ENCODE assay signal across 15 cellular contexts in the genomic region with DNA sequence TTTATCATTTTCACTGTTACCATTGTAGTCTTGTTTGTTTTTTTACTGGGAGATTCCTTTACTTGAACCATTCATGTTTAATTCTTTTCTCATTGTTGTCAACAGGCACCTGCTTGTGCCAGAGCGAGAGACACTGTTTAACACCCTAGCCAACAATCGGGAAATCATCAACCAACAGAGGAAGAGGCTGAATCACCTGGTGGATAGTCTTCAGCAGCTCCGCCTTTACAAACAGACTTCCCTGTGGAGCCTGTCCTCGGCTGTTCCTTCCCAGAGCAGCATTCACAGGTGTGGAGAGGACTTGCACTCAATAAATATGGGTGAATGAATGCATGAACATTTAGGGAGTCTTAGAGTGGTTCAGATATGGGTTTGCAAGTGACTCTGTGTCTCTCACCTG. TPM values are rescaled to one million over a fixed set of nuclear protein-coding genes. Genes with fewer than 3 reads are reported as not detected.
DNase-seq lines count a peak whose midpoint lies in the region; ATAC-seq and TF ChIP-seq lines count a peak whose summit lies in the region.
"Had no signal": no experiment of that assay in that cellular context is flagged by ENCODE, and none has a peak within 500 bp of the region (broad histone marks: within the 10 kb centered on the region; RNA-seq: fewer than 3 reads in every experiment).

No MANE protein-coding gene starts in this region.

- no peak for DNase-seq in activated naive CD4-positive, alpha-beta T cell treated with anti-CD3 and anti-CD28 coated beads for 36 hours
- DNase-seq in activated naive CD4-positive, alpha-beta T cell treated with Interleukin-2 at 50 U/mL for 16 hours: no peak
- DNase-seq in endodermal cell (peak; percentile 67), heart right ventricle (no peak), mammary epithelial cell (no peak)
- no peak for DNase-seq in stimulated activated effector memory CD8-positive, alpha-beta T cell treated with anti-CD3 and anti-CD28 coated beads, Interleukin-12 subunit alpha, Interleukin-12 subunit beta, amount 100 ng/mL, for 72 hours (ENCODE audit: low spot score in 2 of 2)
- DNase-seq: CD8-positive, alpha-beta T cell; COR-L47; DMS153; GF-D8; GOT3; H9 had no signal

- no peaks in the 10 kb centered on the region for H3K27me3 Mint-ChIP-seq in activated naive CD4-positive, alpha-beta T cell treated with anti-CD3 and anti-CD28 coated beads for 36 hours (ENCODE audit: low read depth)
- H3K27me3 Mint-ChIP-seq in activated T-helper 17 cell treated with anti-CD3 and anti-CD28 coated beads, Interleukin-2, amount 50 U/mL, for 72 hours: no peaks in the 10 kb centered on the region
- no peaks in the 10 kb centered on the region for H3K27me3 Mint-ChIP-seq in endodermal cell (ENCODE audit: insufficient read depth)

- 80% methylated on average over 3 to 4 of the region's 4 CpGs for WGBS in endodermal cell (ENCODE audit: insufficient coverage in 1 of 2, insufficient read length in 1 of 2), 2 experiments
- WGBS in heart right ventricle, 2 donors: 92 to 97% methylated on average over 4 of the region's 4 CpGs
- 100% methylated on average over 4 of the region's 4 CpGs for WGBS in mammary epithelial cell (ENCODE audit: low coverage, missing lambda C conversion rate)

- no peak overlapping the region for H3K4me2 ChIP-seq in mammary epithelial cell (ENCODE audit: insufficient read depth, low read depth, low read length)
- H3K4me2 ChIP-seq: A549 had no signal

- peak overlapping the region; percentile 55 for H3K27ac Mint-ChIP-seq in activated naive CD4-positive, alpha-beta T cell treated with anti-CD3 and anti-CD28 coated beads for 36 hours
- H3K27ac Mint-ChIP-seq in activated T-helper 17 cell treated with anti-CD3 and anti-CD28 coated beads, Interleukin-2, amount 50 U/mL, for 72 hours: peak overlapping the region; percentile 11
- H3K27ac Mint-ChIP-seq in endodermal cell: peak overlapping the region; percentile 83
- H3K27ac Mint-ChIP-seq in stimulated activated effector memory CD8-positive, alpha-beta T cell treated with anti-CD3 and anti-CD28 coated beads, Interleukin-12 subunit alpha, Interleukin-12 subunit beta, amount 100 ng/mL, for 72 hours: peak overlapping the region; percentile 48
- H3K27ac Mint-ChIP-seq: CD8-positive, alpha-beta T cell; H9 had no signal

- no peak overlapping the region for H3K4me3 ChIP-seq in endodermal cell (ENCODE audit: low read length)
- no peak overlapping the region for H3K4me3 ChIP-seq in heart right ventricle
- no peak overlapping the region for H3K4me3 ChIP-seq in mammary epithelial cell (replicated peaks in 1 of 3; ENCODE audit: insufficient read depth in 1 of 3, low read depth in 2 of 3, low read length in 3 of 3)
- H3K4me3 ChIP-seq: A549 had no signal

- no peaks in the 10 kb centered on the region for H4K20me1 ChIP-seq in mammary epithelial cell (ENCODE audit: insufficient read depth, low read length)

- dilution Hi-C loops in mammary epithelial cell (cut with HindIII; ENCODE audit: low sequenced_read_pairs): no loop called here

- no TSS peak for BruUV-seq in mammary epithelial cell (replicated peaks; lab: Mats Ljungman, UMichigan)

- no peaks in the 10 kb centered on the region for H3K4me1 ChIP-seq in endodermal cell (ENCODE audit: control insufficient read depth, insufficient read depth, low read length)
- H3K4me1 ChIP-seq in heart right ventricle: peaks cover 0 to 12% (median 0%) of the 10 kb centered on the region in 9 donors
- H3K4me1 ChIP-seq in mammary epithelial cell (ENCODE audit: insufficient read depth, low read length): no peaks in the 10 kb centered on the region
- H3K4me1 ChIP-seq: A549 had no signal

- H3K4me3 Mint-ChIP-seq in activated naive CD4-positive, alpha-beta T cell treated with anti-CD3 and anti-CD28 coated beads for 36 hours: no peak overlapping the region
- H3K4me3 Mint-ChIP-seq in activated T-helper 17 cell treated with anti-CD3 and anti-CD28 coated beads, Interleukin-2, amount 50 U/mL, for 72 hours: no peak overlapping the region
- peak overlapping the region; percentile 0 for H3K4me3 Mint-ChIP-seq in endodermal cell
- no peak overlapping the region for H3K4me3 Mint-ChIP-seq in stimulated activated effector memory CD8-positive, alpha-beta T cell treated with anti-CD3 and anti-CD28 coated beads, Interleukin-12 subunit alpha, Interleukin-12 subunit beta, amount 100 ng/mL, for 72 hours
- H3K4me3 Mint-ChIP-seq: CD14-positive monocyte; CD8-positive, alpha-beta T cell; H9 had no signal

- no peaks in the 10 kb centered on the region for H3K79me2 ChIP-seq in mammary epithelial cell (ENCODE audit: insufficient read depth, low read length)

- ATAC-seq in activated T-helper 17 cell treated with anti-CD3 and anti-CD28 coated beads, Interleukin-2, amount 50 U/mL, for 72 hours (replicated peaks): no peak
- no peak for ATAC-seq in stimulated activated effector memory CD8-positive, alpha-beta T cell treated with anti-CD3 and anti-CD28 coated beads, Interleukin-12 subunit alpha, Interleukin-12 subunit beta, amount 100 ng/mL, for 72 hours
- no peak for ATAC-seq in heart right ventricle
- ATAC-seq: A549; CD8-positive, alpha-beta T cell had no signal

- H3K9ac ChIP-seq in endodermal cell (ENCODE audit: extremely low read depth, low read length, poor library complexity, severe bottlenecking) (no peak overlapping the region), mammary epithelial cell (ENCODE audit: insufficient read depth, low read length) (no peak overlapping the region)

- no peaks in the 10 kb centered on the region for H3K9me3 ChIP-seq in endodermal cell (ENCODE audit: control insufficient read depth, low read length)
- no peaks in the 10 kb centered on the region for H3K9me3 ChIP-seq in heart right ventricle
- H3K9me3 ChIP-seq in mammary epithelial cell (replicated peaks; ENCODE audit: insufficient read depth, low read length): no peaks in the 10 kb centered on the region
- H3K9me3 ChIP-seq: A549 had no signal

- in situ Hi-C loops in mammary epithelial cell (cut with MboI; ENCODE audit: low sequenced_read_pairs in 2 of 2): no loop called here

- H3K27me3 ChIP-seq in endodermal cell (ENCODE audit: control insufficient read depth, insufficient read depth, low read length, poor library complexity, severe bottlenecking) (no peaks in the 10 kb centered on the region), heart right ventricle (no peaks in the 10 kb centered on the region), mammary epithelial cell (ENCODE audit: insufficient read depth, low read length) (no peaks in the 10 kb centered on the region)

- H3K36me3 ChIP-seq in endodermal cell (ENCODE audit: control insufficient read depth, insufficient read depth, low read length): peaks cover 69% of the 10 kb centered on the region
- peaks cover 0 to 98% (median 48%) of the 10 kb centered on the region in 9 donors for H3K36me3 ChIP-seq in heart right ventricle
- H3K36me3 ChIP-seq in mammary epithelial cell (ENCODE audit: insufficient read depth, low read length): peaks cover 25% of the 10 kb centered on the region

- intact Hi-C loops in activated naive CD4-positive, alpha-beta T cell treated with anti-CD3 and anti-CD28 coated beads for 36 hours (cut with micrococcal nuclease): no loop called here
- intact Hi-C loops in heart right ventricle (cut with DNase I): no loop called here
- intact Hi-C loops in mammary epithelial cell (cut with micrococcal nuclease): no loop called here

- CTCF ChIA-PET in activated naive CD4-positive, alpha-beta T cell treated with anti-CD3 and anti-CD28 coated beads for 36 hours (lab: Charles Lee): no interaction called here
- CTCF ChIA-PET in mammary epithelial cell (lab: Charles Lee; ENCODE audit: low non-redundant PET): no interaction called here

- no peak overlapping the region for H3K27ac ChIP-seq in endodermal cell (ENCODE audit: low read depth, low read length)
- no peak overlapping the region for H3K27ac ChIP-seq in heart right ventricle
- no peak overlapping the region for H3K27ac ChIP-seq in mammary epithelial cell (ENCODE audit: insufficient read depth, low read depth, low read length)
- H3K27ac ChIP-seq: A549 had no signal

- no peaks in the 10 kb centered on the region for H3K4me1 Mint-ChIP-seq in activated naive CD4-positive, alpha-beta T cell treated with anti-CD3 and anti-CD28 coated beads for 36 hours (ENCODE audit: low read depth)
- H3K4me1 Mint-ChIP-seq in activated T-helper 17 cell treated with anti-CD3 and anti-CD28 coated beads, Interleukin-2, amount 50 U/mL, for 72 hours: no peaks in the 10 kb centered on the region
- H3K4me1 Mint-ChIP-seq in endodermal cell: peaks cover 18% of the 10 kb centered on the region
- H3K4me1 Mint-ChIP-seq in stimulated activated effector memory CD8-positive, alpha-beta T cell treated with anti-CD3 and anti-CD28 coated beads, Interleukin-12 subunit alpha, Interleukin-12 subunit beta, amount 100 ng/mL, for 72 hours: peaks cover 6% of the 10 kb centered on the region
- H3K4me1 Mint-ChIP-seq: CD14-positive monocyte, H9 had no signal

- TF ChIP-seq CTCF in endodermal cell (conservative IDR thresholded peaks at IDR 0.05) (no peak), heart right ventricle (IDR thresholded peaks at IDR 0.05) (no peak), mammary epithelial cell (conservative IDR thresholded peaks at IDR 0.05 in 1 of 2, IDR thresholded peaks at IDR 0.05 in 1 of 2; ENCODE audit: extremely low read depth in 1 of 2, insufficient read depth in 1 of 2, low read depth in 1 of 2, low read length in 2 of 2) (no peak)

- H3K9me3 Mint-ChIP-seq in activated naive CD4-positive, alpha-beta T cell treated with anti-CD3 and anti-CD28 coated beads for 36 hours: no peaks in the 10 kb centered on the region
- no peaks in the 10 kb centered on the region for H3K9me3 Mint-ChIP-seq in activated T-helper 17 cell treated with anti-CD3 and anti-CD28 coated beads, Interleukin-2, amount 50 U/mL, for 72 hours
- no peaks in the 10 kb centered on the region for H3K9me3 Mint-ChIP-seq in endodermal cell
- no peaks in the 10 kb centered on the region for H3K9me3 Mint-ChIP-seq in stimulated activated effector memory CD8-positive, alpha-beta T cell treated with anti-CD3 and anti-CD28 coated beads, Interleukin-12 subunit alpha, Interleukin-12 subunit beta, amount 100 ng/mL, for 72 hours
- H3K9me3 Mint-ChIP-seq: CD14-positive monocyte; CD8-positive, alpha-beta T cell; H9 had no signal

- H3K36me3 Mint-ChIP-seq in activated naive CD4-positive, alpha-beta T cell treated with anti-CD3 and anti-CD28 coated beads for 36 hours (ENCODE audit: low read depth): peaks cover 38% of the 10 kb centered on the region
- H3K36me3 Mint-ChIP-seq in activated T-helper 17 cell treated with anti-CD3 and anti-CD28 coated beads, Interleukin-2, amount 50 U/mL, for 72 hours (ENCODE audit: low read depth): peaks cover 97% of the 10 kb centered on the region
- H3K36me3 Mint-ChIP-seq in endodermal cell (ENCODE audit: low read depth): peaks cover 59% of the 10 kb centered on the region
- peaks cover 96% of the 10 kb centered on the region for H3K36me3 Mint-ChIP-seq in stimulated activated effector memory CD8-positive, alpha-beta T cell treated with anti-CD3 and anti-CD28 coated beads, Interleukin-12 subunit alpha, Interleukin-12 subunit beta, amount 100 ng/mL, for 72 hours

- H2AFZ ChIP-seq in mammary epithelial cell (ENCODE audit: low read depth, low read length): no peak overlapping the region

RNA-seq across cellular contexts. Expression of a gene that starts 37.5 kb away (rescaled TPM):
- total RNA-seq in activated naive CD4-positive, alpha-beta T cell treated with anti-CD3 and anti-CD28 coated beads for 36 hours: 10 to 100 TPM; 40.2 to 41.1 TPM
- total RNA-seq in activated T-helper 17 cell treated with anti-CD3 and anti-CD28 coated beads, Interleukin-2, amount 50 U/mL, for 72 hours: 10 to 100 TPM; 63.8 to 71.8 TPM
- 10 to 100 TPM; 56.7 to 59.9 TPM for total RNA-seq in endodermal cell
- polyA plus RNA-seq in endodermal cell (2013, experiment 1 of 2): 27.4 TPM
- polyA plus RNA-seq in endodermal cell (2013, experiment 2 of 2): 25.6 TPM
- 10 to 100 TPM; 17.8 to 27.1 (median 23.6) TPM for total RNA-seq in heart right ventricle
- polyA plus RNA-seq in heart right ventricle: 10 to 100 TPM; 13.8 to 21.5 TPM
- 10 to 100 TPM; 17.2 to 42.5 TPM for total RNA-seq in mammary epithelial cell
- polyA plus RNA-seq in mammary epithelial cell: 5.8 TPM
- 66.7 TPM for polyA minus RNA-seq in mammary epithelial cell

Comparison
In these comparisons a context has a peak if more than half of its experiments do, and no peak if none do; other contexts are left out.
1. H3K27ac Mint-ChIP-seq: peak in every context shown above with its lines; median percentile 83 in endodermal cell; 55 in activated naive CD4-positive, alpha-beta T cell treated with anti-CD3 and anti-CD28 coated beads for 36 hours; 48 in stimulated activated effector memory CD8-positive, alpha-beta T cell treated with anti-CD3 and anti-CD28 coated beads, Interleukin-12 subunit alpha, Interleukin-12 subunit beta, amount 100 ng/mL, for 72 hours; 11 in activated T-helper 17 cell treated with anti-CD3 and anti-CD28 coated beads, Interleukin-2, amount 50 U/mL, for 72 hours.